In genomic region chr6:52995079-52995912, GRCh38 we compare ENCODE assay signal across 1 cellular context.
A peak's percentile ranks its signal among the peaks of the same experiment; 100 is the strongest.
TF ChIP-seq lines count a peak whose summit lies in the region.
"Not testable (repeated sequence)": the region's sequence is repeated elsewhere in the genome, so short reads cannot be mapped to it uniquely, and the experiment has no call there.

A gene with protein sequence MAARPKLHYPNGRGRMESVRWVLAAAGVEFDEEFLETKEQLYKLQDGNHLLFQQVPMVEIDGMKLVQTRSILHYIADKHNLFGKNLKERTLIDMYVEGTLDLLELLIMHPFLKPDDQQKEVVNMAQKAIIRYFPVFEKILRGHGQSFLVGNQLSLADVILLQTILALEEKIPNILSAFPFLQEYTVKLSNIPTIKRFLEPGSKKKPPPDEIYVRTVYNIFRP (minus strand): TSS chr6:52995284. CDS start chr6:52994243, 1,041 bp downstream.

TF ChIP-seq in K562, 482 proteins besides CTCF, POLR2A, EP300 and RAD21 (continued from another document):
- TF ChIP-seq, protein P1, sequence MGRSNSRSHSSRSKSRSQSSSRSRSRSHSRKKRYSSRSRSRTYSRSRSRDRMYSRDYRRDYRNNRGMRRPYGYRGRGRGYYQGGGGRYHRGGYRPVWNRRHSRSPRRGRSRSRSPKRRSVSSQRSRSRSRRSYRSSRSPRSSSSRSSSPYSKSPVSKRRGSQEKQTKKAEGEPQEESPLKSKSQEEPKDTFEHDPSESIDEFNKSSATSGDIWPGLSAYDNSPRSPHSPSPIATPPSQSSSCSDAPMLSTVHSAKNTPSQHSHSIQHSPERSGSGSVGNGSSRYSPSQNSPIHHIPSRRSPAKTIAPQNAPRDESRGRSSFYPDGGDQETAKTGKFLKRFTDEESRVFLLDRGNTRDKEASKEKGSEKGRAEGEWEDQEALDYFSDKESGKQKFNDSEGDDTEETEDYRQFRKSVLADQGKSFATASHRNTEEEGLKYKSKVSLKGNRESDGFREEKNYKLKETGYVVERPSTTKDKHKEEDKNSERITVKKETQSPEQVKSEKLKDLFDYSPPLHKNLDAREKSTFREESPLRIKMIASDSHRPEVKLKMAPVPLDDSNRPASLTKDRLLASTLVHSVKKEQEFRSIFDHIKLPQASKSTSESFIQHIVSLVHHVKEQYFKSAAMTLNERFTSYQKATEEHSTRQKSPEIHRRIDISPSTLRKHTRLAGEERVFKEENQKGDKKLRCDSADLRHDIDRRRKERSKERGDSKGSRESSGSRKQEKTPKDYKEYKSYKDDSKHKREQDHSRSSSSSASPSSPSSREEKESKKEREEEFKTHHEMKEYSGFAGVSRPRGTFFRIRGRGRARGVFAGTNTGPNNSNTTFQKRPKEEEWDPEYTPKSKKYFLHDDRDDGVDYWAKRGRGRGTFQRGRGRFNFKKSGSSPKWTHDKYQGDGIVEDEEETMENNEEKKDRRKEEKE (IDR thresholded peaks at IDR 0.05; ENCODE audit: borderline replicate concordance in 1 of 2, control insufficient read depth in 1 of 2, low read depth in 2 of 2, low read length in 1 of 2): peak in 1 of 2 experiments; percentile 83; a peak in 1 of 4 replicates
- TF ChIP-seq ZNF431 (CRISPR knock-in tag; IDR thresholded peaks at IDR 0.05) (peak; percentile 85), KDM1A (IDR thresholded peaks at IDR 0.05) (peak; percentile 52 to 58; a peak in 3 of 4 replicates), TEAD4 (IDR thresholded peaks at IDR 0.05; ENCODE audit: low read length) (peak; percentile 86), STAT5A (IDR thresholded peaks at IDR 0.05; ENCODE audit: borderline replicate concordance, low read length) (peak; percentile 33; the same call in 1 of the 2 replicates), HOXB6 (CRISPR knock-in tag; IDR thresholded peaks at IDR 0.05; ENCODE audit: borderline replicate concordance) (peak; percentile 61; the same call in 1 of the 2 replicates), L3MBTL2 (IDR thresholded peaks at IDR 0.05) (peak; percentile 92), MTA1 (IDR thresholded peaks at IDR 0.05; ENCODE audit: borderline replicate concordance) (peak; percentile 73), ZNF174 (CRISPR knock-in tag; IDR thresholded peaks at IDR 0.05) (0 out of 2 replicates have a peak, but pooled peaks have one; percentile 50), TOE1 (IDR thresholded peaks at IDR 0.05; ENCODE audit: borderline replicate concordance) (peak; percentile 75; the same call in 1 of the 2 replicates), PHF20 (IDR thresholded peaks at IDR 0.05; ENCODE audit: partially characterized antibody) (peak; percentile 58), ESRRA (IDR thresholded peaks at IDR 0.05; ENCODE audit: borderline replicate concordance, low read depth) (peak; percentile 90), ZBTB17 (CRISPR knock-in tag; IDR thresholded peaks at IDR 0.05) (peak; percentile 77), ELF2 (CRISPR knock-in tag; IDR thresholded peaks at IDR 0.05) (peak; percentile 73), ELF1 (tag; IDR thresholded peaks at IDR 0.05) (peak; percentile 51), TBP (optimal IDR thresholded peaks at IDR 0.05; ENCODE audit: low read depth, low read length) (peak; percentile 97), SMAD3 (CRISPR knock-in tag; conservative IDR thresholded peaks at IDR 0.05) (peak; percentile 84), TAF7 (tag; IDR thresholded peaks at IDR 0.05) (0 out of 2 replicates have a peak, but pooled peaks have one; percentile 45), ZBTB11 (CRISPR knock-in tag; IDR thresholded peaks at IDR 0.05) (peak in 1 of 3 experiments; percentile 61; a peak in 2 of 6 replicates), ARNT (IDR thresholded peaks at IDR 0.05) (peak; percentile 77 to 86; a peak in 2 of 4 replicates), ZBTB12 (CRISPR knock-in tag; IDR thresholded peaks at IDR 0.05) (0 out of 2 replicates have a peak, but pooled peaks have one; percentile 16), KDM5B (IDR thresholded peaks at IDR 0.05; ENCODE audit: insufficient replicate concordance, low read depth, low read length) (peak; percentile 58), CREB1 (CRISPR knock-in tag; IDR thresholded peaks at IDR 0.05) (peak; percentile 68), HDAC3 (IDR thresholded peaks at IDR 0.05; ENCODE audit: borderline replicate concordance, partially characterized antibody) (peak; percentile 41), FOXJ2 (tag; IDR thresholded peaks at IDR 0.05) (peak; percentile 69), CAMTA2 (CRISPR knock-in tag; conservative IDR thresholded peaks at IDR 0.05) (0 out of 2 replicates have a peak, but pooled peaks have one; percentile 92), ZKSCAN1 (IDR thresholded peaks at IDR 0.05; ENCODE audit: low read depth, low read length) (peak; percentile 62), NR2C2 (CRISPR knock-in tag; IDR thresholded peaks at IDR 0.05) (0 out of 2 replicates have a peak, but pooled peaks have one; percentile 10), NR2C2 (tag; IDR thresholded peaks at IDR 0.05) (peak; percentile 66), MAX (CRISPR knock-in tag; IDR thresholded peaks at IDR 0.05) (peak; percentile 91), POLR3G (IDR thresholded peaks at IDR 0.05; ENCODE audit: extremely low read depth, insufficient read length, insufficient replicate concordance) (peak; percentile 44), NCOR1 (IDR thresholded peaks at IDR 0.05) (peak; percentile 45)
- not testable (repeated sequence) for TF ChIP-seq TEAD4 (CRISPR knock-in tag; IDR thresholded peaks at IDR 0.05; ENCODE audit: borderline replicate concordance); TOE1 (CRISPR knock-in tag; IDR thresholded peaks at IDR 0.05; ENCODE audit: borderline replicate concordance, low read depth); CREB1 (IDR thresholded peaks at IDR 0.05)
- TF ChIP-seq, protein P2, sequence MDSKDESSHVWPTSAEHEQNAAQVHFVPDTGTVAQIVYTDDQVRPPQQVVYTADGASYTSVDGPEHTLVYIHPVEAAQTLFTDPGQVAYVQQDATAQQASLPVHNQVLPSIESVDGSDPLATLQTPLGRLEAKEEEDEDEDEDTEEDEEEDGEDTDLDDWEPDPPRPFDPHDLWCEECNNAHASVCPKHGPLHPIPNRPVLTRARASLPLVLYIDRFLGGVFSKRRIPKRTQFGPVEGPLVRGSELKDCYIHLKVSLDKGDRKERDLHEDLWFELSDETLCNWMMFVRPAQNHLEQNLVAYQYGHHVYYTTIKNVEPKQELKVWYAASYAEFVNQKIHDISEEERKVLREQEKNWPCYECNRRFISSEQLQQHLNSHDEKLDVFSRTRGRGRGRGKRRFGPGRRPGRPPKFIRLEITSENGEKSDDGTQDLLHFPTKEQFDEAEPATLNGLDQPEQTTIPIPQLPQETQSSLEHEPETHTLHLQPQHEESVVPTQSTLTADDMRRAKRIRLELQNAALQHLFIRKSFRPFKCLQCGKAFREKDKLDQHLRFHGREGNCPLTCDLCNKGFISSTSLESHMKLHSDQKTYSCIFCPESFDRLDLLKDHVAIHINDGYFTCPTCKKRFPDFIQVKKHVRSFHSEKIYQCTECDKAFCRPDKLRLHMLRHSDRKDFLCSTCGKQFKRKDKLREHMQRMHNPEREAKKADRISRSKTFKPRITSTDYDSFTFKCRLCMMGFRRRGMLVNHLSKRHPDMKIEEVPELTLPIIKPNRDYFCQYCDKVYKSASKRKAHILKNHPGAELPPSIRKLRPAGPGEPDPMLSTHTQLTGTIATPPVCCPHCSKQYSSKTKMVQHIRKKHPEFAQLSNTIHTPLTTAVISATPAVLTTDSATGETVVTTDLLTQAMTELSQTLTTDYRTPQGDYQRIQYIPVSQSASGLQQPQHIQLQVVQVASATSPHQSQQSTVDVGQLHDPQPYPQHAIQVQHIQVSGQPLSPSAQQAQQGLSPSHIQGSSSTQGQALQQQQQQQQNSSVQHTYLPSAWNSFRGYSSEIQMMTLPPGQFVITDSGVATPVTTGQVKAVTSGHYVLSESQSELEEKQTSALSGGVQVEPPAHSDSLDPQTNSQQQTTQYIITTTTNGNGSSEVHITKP (IDR thresholded peaks at IDR 0.05; ENCODE audit: partially characterized antibody): peak; percentile 21
- TF ChIP-seq, protein P3, sequence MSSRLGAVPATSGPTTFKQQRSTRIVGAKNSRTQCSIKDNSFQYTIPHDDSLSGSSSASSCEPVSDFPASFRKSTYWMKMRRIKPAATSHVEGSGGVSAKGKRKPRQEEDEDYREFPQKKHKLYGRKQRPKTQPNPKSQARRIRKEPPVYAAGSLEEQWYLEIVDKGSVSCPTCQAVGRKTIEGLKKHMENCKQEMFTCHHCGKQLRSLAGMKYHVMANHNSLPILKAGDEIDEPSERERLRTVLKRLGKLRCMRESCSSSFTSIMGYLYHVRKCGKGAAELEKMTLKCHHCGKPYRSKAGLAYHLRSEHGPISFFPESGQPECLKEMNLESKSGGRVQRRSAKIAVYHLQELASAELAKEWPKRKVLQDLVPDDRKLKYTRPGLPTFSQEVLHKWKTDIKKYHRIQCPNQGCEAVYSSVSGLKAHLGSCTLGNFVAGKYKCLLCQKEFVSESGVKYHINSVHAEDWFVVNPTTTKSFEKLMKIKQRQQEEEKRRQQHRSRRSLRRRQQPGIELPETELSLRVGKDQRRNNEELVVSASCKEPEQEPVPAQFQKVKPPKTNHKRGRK (tag; IDR thresholded peaks at IDR 0.05): 0 out of 2 replicates have a peak, but pooled peaks have one; percentile 32
- TF ChIP-seq, protein P4, sequence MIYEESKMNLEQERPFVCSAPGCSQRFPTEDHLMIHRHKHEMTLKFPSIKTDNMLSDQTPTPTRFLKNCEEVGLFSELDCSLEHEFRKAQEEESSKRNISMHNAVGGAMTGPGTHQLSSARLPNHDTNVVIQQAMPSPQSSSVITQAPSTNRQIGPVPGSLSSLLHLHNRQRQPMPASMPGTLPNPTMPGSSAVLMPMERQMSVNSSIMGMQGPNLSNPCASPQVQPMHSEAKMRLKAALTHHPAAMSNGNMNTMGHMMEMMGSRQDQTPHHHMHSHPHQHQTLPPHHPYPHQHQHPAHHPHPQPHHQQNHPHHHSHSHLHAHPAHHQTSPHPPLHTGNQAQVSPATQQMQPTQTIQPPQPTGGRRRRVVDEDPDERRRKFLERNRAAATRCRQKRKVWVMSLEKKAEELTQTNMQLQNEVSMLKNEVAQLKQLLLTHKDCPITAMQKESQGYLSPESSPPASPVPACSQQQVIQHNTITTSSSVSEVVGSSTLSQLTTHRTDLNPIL (CRISPR knock-in tag; IDR thresholded peaks at IDR 0.05): peak; percentile 76; the same call in 1 of the 2 replicates
